ENCODE assay signal across 9 cellular contexts in genomic region chrX:65673857-65674350, GRCh38. TPM values are rescaled to one million over a fixed set of nuclear protein-coding genes. Genes with fewer than 3 reads are reported as not detected.
A peak's percentile ranks its signal among the peaks of the same experiment; 100 is the strongest.
DNase-seq lines count a peak whose midpoint lies in the region; ATAC-seq and TF ChIP-seq lines count a peak whose summit lies in the region.
"Had no signal": no experiment of that assay in that cellular context is flagged by ENCODE, and none has a peak within 500 bp of the region (broad histone marks: within the 10 kb centered on the region; RNA-seq: fewer than 3 reads in every experiment).

No MANE protein-coding gene starts in this region.

- no peaks in the 10 kb centered on the region for H3K27me3 ChIP-seq in Loucy (ENCODE audit: insufficient read depth, low read length, poor library complexity, severe bottlenecking)
- no peaks in the 10 kb centered on the region for H3K27me3 ChIP-seq in colonic mucosa
- H3K27me3 ChIP-seq in H7 (ENCODE audit: control insufficient read depth, insufficient read depth, low read length) = no peaks in the 10 kb centered on the region

- DNase-seq in AG10803 (ENCODE audit: low read depth) = peak; percentile 45
- no peak for DNase-seq in colonic mucosa
- DNase-seq in naive B cell = no peak
- DNase-seq in posterior cingulate gyrus = no peak
- DNase-seq in H7 = no peak
- DNase-seq in DMS153 treated with DMSO at 0.1 percent for 48 hours (lab: John Stamatoyannopoulos, UW; ENCODE audit: unreplicated experiment) = no peak
- DNase-seq: NCI-H1930 had no signal

- H3K79me2 ChIP-seq in Loucy (ENCODE audit: insufficient read depth, low read length) = peaks cover 100% of the 10 kb centered on the region

- H3K4me3 Mint-ChIP-seq in naive B cell = peak overlapping the region; percentile 55 to 94 (median 75)

- H3K9ac ChIP-seq in Loucy (ENCODE audit: low read depth, low read length, poor library complexity, severe bottlenecking) (peak overlapping the region; percentile 68), colonic mucosa (ENCODE audit: low read depth in 2 of 2, low read length in 2 of 2) (no peak overlapping the region)

- H3K9me3 Mint-ChIP-seq in naive B cell = no peaks in the 10 kb centered on the region

- peak overlapping the region; percentile 99 for H3K4me2 ChIP-seq in Loucy (ENCODE audit: low read depth, low read length, poor library complexity, severe bottlenecking)

- H3F3A ChIP-seq in Loucy (ENCODE audit: low read depth) = no peaks in the 10 kb centered on the region

- no peaks in the 10 kb centered on the region for H3K9me2 ChIP-seq in Loucy (replicated peaks; ENCODE audit: low read depth, low read length)

- peaks cover 67 to 92% (median 76%) of the 10 kb centered on the region in 3 donors for H3K4me1 Mint-ChIP-seq in naive B cell

- H3K4me1 ChIP-seq in Loucy (ENCODE audit: insufficient read depth, low read length, poor library complexity, severe bottlenecking) (peaks cover 67% of the 10 kb centered on the region), colonic mucosa (no peaks in the 10 kb centered on the region)

- H3K9me3 ChIP-seq in Loucy (ENCODE audit: insufficient read depth, low read depth, low read length) (no peaks in the 10 kb centered on the region), colonic mucosa (no peaks in the 10 kb centered on the region)

- H3K36me3 ChIP-seq in Loucy (ENCODE audit: insufficient read depth, low read length) (peaks cover 3% of the 10 kb centered on the region; the same call in 1 of the 2 replicates), colonic mucosa (no peaks in the 10 kb centered on the region), H7 (replicated peaks; ENCODE audit: control insufficient read depth, insufficient read depth, low read length) (no peaks in the 10 kb centered on the region)

- intact Hi-C loops in colonic mucosa (cut with DNase I) = no loop called here
- intact Hi-C loops in posterior cingulate gyrus (cut with DNase I) = no loop called here

- peak overlapping the region; percentile 26 for H3K27ac ChIP-seq in colonic mucosa

- H4K20me1 ChIP-seq in Loucy (ENCODE audit: insufficient read depth, low read length, poor library complexity, severe bottlenecking) = peaks cover 90% of the 10 kb centered on the region

- TF ChIP-seq CTCF in AG10803 (conservative IDR thresholded peaks at IDR 0.05; ENCODE audit: low read length) = no peak
- no peak for TF ChIP-seq CTCF in Loucy (conservative IDR thresholded peaks at IDR 0.05; ENCODE audit: low read length)
- no peak for TF ChIP-seq CTCF in colonic mucosa (IDR thresholded peaks at IDR 0.05)

- H2AFZ ChIP-seq in Loucy (ENCODE audit: low read length) = no peak overlapping the region

- peaks cover 6 to 26% of the 10 kb centered on the region in 2 donors for H3K36me3 Mint-ChIP-seq in naive B cell

- H3K27me3 Mint-ChIP-seq in naive B cell = no peaks in the 10 kb centered on the region

- H3K27ac Mint-ChIP-seq in naive B cell = peak overlapping the region in 4 of 6 donors; percentile 13 to 82 (median 80)

- no peak for ATAC-seq in naive B cell (ENCODE audit: low read depth in 2 of 2)
- no peak for ATAC-seq in GM19455 (IDR thresholded peaks at IDR 0.05; ENCODE audit: unreplicated experiment)

- H3K4me3 ChIP-seq in AG10803 (ENCODE audit: low read length) (no peak overlapping the region; the same call in 1 of the 2 replicates), Loucy (ENCODE audit: low read length, poor library complexity, severe bottlenecking) (peak overlapping the region; percentile 80), colonic mucosa (no peak overlapping the region), H7 (ENCODE audit: insufficient read depth, low read depth, low read length) (no peak overlapping the region)

RNA-seq across cellular contexts. Expression of gene MSN, which starts 6.5 kb away (rescaled TPM):
- total RNA-seq in colonic mucosa = 10 to 100 TPM; 27.5 to 62.7 TPM
- 100 to 1,000 TPM; 494 to 728 (median 559) TPM for polyA plus RNA-seq in naive B cell (ENCODE audit: low read depth in 6 of 6)
- total RNA-seq in H7 (2014; rRNA removed; shearing (Covaris generic)) = 175 and 186 TPM in 2 replicates
